In the genomic region with DNA sequence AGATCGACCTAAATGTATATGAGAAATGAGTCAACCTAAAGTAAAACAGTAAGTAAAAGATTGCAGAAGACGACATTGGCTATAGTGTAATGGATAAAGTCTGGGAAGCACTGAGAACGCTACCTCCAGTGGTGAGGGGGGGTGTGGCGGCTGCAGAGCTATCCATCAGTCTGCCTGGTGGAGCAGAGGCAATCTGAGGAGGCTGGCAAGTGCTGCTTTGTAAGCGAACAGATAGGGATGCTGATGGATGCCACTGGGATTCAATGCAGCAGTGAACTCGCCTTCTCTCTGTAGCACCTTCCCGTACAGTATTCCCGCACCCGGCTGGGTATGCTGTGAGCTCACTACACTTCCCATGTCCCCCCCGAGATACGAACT, we compare ENCODE assay signal across 14 cellular contexts.
"Had no signal": no experiment of that assay in that cellular context is flagged by ENCODE, and none has a peak within 500 bp of the region (broad histone marks: within the 10 kb centered on the region; RNA-seq: fewer than 3 reads in every experiment).

No MANE protein-coding gene starts in this region.

- H3K4me1 Mint-ChIP-seq: activated CD4-positive, alpha-beta T cell treated with anti-CD3 and anti-CD28 coated beads, Interleukin-2, amount 10 ng/mL, durations not matched to agents 7 days and 5 days; activated naive CD8-positive, alpha-beta T cell treated with anti-CD3 and anti-CD28 coated beads for 36 hours; central memory CD8-positive, alpha-beta T cell; stimulated activated effector memory CD8-positive, alpha-beta T cell treated with anti-CD3 and anti-CD28 coated beads, Interleukin-12 subunit alpha, Interleukin-12 subunit beta, amount 100 ng/mL, for 72 hours had no signal

- H3K79me2 ChIP-seq: parathyroid adenoma had no signal

- H2AFZ ChIP-seq: parathyroid adenoma had no signal

- DNase-seq: activated CD4-positive, alpha-beta T cell treated with anti-CD3 and anti-CD28 coated beads, Interleukin-2, amount 10 ng/mL, durations not matched to agents 7 days and 5 days; activated CD8-positive, alpha-beta memory T cell treated with anti-CD3 and anti-CD28 coated beads for 24 hours; activated gamma-delta T cell treated with Interleukin-2 at 50 U/mL for 16 hours; activated naive CD8-positive, alpha-beta T cell treated with anti-CD3 and anti-CD28 coated beads for 36 hours; amygdala; brain microvascular endothelial cell; effector memory CD4-positive, alpha-beta T cell; left colon; naive B cell; stimulated activated CD4-positive, alpha-beta T cell treated with anti-CD3 and anti-CD28 coated beads, Interleukin-12 subunit alpha, Interleukin-12 subunit beta, amount 100 ng/mL, for 4 hours had no signal

- H3K36me3 Mint-ChIP-seq: activated naive CD8-positive, alpha-beta T cell treated with anti-CD3 and anti-CD28 coated beads for 36 hours; stimulated activated effector memory CD8-positive, alpha-beta T cell treated with anti-CD3 and anti-CD28 coated beads, Interleukin-12 subunit alpha, Interleukin-12 subunit beta, amount 100 ng/mL, for 72 hours had no signal

- H3K27ac ChIP-seq: brain microvascular endothelial cell, parathyroid adenoma, thoracic aorta had no signal

- H3K4me3 Mint-ChIP-seq: activated CD4-positive, alpha-beta T cell treated with anti-CD3 and anti-CD28 coated beads, Interleukin-2, amount 10 ng/mL, durations not matched to agents 7 days and 5 days; activated naive CD8-positive, alpha-beta T cell treated with anti-CD3 and anti-CD28 coated beads for 36 hours; central memory CD8-positive, alpha-beta T cell; naive B cell; stimulated activated effector memory CD8-positive, alpha-beta T cell treated with anti-CD3 and anti-CD28 coated beads, Interleukin-12 subunit alpha, Interleukin-12 subunit beta, amount 100 ng/mL, for 72 hours had no signal

- H3K27ac Mint-ChIP-seq: activated CD4-positive, alpha-beta T cell treated with anti-CD3 and anti-CD28 coated beads, Interleukin-2, amount 10 ng/mL, durations not matched to agents 7 days and 5 days; activated naive CD8-positive, alpha-beta T cell treated with anti-CD3 and anti-CD28 coated beads for 36 hours; naive B cell; stimulated activated effector memory CD8-positive, alpha-beta T cell treated with anti-CD3 and anti-CD28 coated beads, Interleukin-12 subunit alpha, Interleukin-12 subunit beta, amount 100 ng/mL, for 72 hours had no signal

- ATAC-seq: left colon; stimulated activated effector memory CD8-positive, alpha-beta T cell treated with anti-CD3 and anti-CD28 coated beads, Interleukin-12 subunit alpha, Interleukin-12 subunit beta, amount 100 ng/mL, for 72 hours had no signal

- H3K36me3 ChIP-seq: brain microvascular endothelial cell, thoracic aorta had no signal

- H3K9me3 Mint-ChIP-seq: activated CD4-positive, alpha-beta T cell treated with anti-CD3 and anti-CD28 coated beads, Interleukin-2, amount 10 ng/mL, durations not matched to agents 7 days and 5 days; activated naive CD8-positive, alpha-beta T cell treated with anti-CD3 and anti-CD28 coated beads for 36 hours; central memory CD8-positive, alpha-beta T cell; stimulated activated effector memory CD8-positive, alpha-beta T cell treated with anti-CD3 and anti-CD28 coated beads, Interleukin-12 subunit alpha, Interleukin-12 subunit beta, amount 100 ng/mL, for 72 hours had no signal

- H3K9me3 ChIP-seq: thoracic aorta had no signal

- H3K4me3 ChIP-seq: thoracic aorta had no signal

- H3K9ac ChIP-seq: parathyroid adenoma had no signal

- H3K27me3 ChIP-seq: brain microvascular endothelial cell had no signal

- H3K4me1 ChIP-seq: parathyroid adenoma had no signal
